In genomic region chr2:69056071-69056470, GRCh38 we compare ENCODE assay signal across 27 cellular contexts. TPM values are rescaled to one million over a fixed set of nuclear protein-coding genes. Genes with fewer than 3 reads are reported as not detected.
"Had no signal": no experiment of that assay in that cellular context is flagged by ENCODE, and none has a peak within 500 bp of the region (broad histone marks: within the 10 kb centered on the region; RNA-seq: fewer than 3 reads in every experiment).

No MANE protein-coding gene starts in this region.

- H3K36me3 ChIP-seq: esophagus squamous epithelium, heart right ventricle, neural progenitor cell, prostate gland, spleen, thoracic aorta, transverse colon, upper lobe of right lung, uterus had no signal

- H3K9ac ChIP-seq: neural progenitor cell had no signal

- H2AFZ ChIP-seq: neural progenitor cell had no signal

- DNase-seq: dermis blood vessel endothelial cell; effector memory CD4-positive, alpha-beta T cell; erythroblast; esophagus squamous epithelium; foreskin melanocyte; glutamatergic neuron; heart right ventricle; hippocampal formation; kidney glomerular epithelial cell; left colon; mesendoderm; midbrain; naive thymus-derived CD4-positive, alpha-beta T cell; right cardiac atrium; spleen; stimulated activated CD4-positive, alpha-beta T cell treated with anti-CD3 and anti-CD28 coated beads, Interleukin-2, amount 100 ng/mL, for 48 hours; stimulated activated naive B cell treated with anti-CD40 and anti-IgM and Interleukin-4, amounts not matched to agents 10 μg/mL and 1 μg/mL and 100 μg/mL, for 72 hours; transverse colon; upper lobe of right lung; uterus had no signal

- H3K4me1 ChIP-seq: neural progenitor cell, prostate gland, spleen, transverse colon had no signal

- H3K4me3 ChIP-seq: coronary artery, esophagus squamous epithelium, heart right ventricle, neural progenitor cell, prostate gland, skin epidermis, spleen, thoracic aorta, transverse colon, upper lobe of right lung, uterus had no signal

- H3K27ac ChIP-seq: esophagus squamous epithelium, heart right ventricle, neural progenitor cell, prostate gland, spleen, transverse colon, upper lobe of right lung, uterus had no signal

- ATAC-seq: heart right ventricle; left colon; naive thymus-derived CD4-positive, alpha-beta T cell; right cardiac atrium; stimulated activated naive B cell treated with anti-CD40 and anti-IgM and Interleukin-4, amounts not matched to agents 10 μg/mL and 1 μg/mL and 100 μg/mL, for 72 hours; upper lobe of right lung had no signal

- H3K9me3 ChIP-seq: esophagus squamous epithelium, prostate gland, spleen, thoracic aorta, transverse colon, upper lobe of right lung, uterus had no signal

- FAIRE-seq: endothelial cell of umbilical vein, islet of Langerhans had no signal

- H3K4me2 ChIP-seq: neural progenitor cell had no signal

- H3K27me3 ChIP-seq: esophagus squamous epithelium, heart right ventricle, neural progenitor cell, transverse colon, upper lobe of right lung, uterus had no signal

RNA-seq across cellular contexts. Expression of gene ANTXR1, which starts 43.1 kb away (rescaled TPM):
- total RNA-seq: naive thymus-derived CD4-positive, alpha-beta T cell had no signal
